In genomic region chr21:38438476-38438893, GRCh38 we compare ENCODE assay signal across 12 cellular contexts. TPM values are rescaled to one million over a fixed set of nuclear protein-coding genes. Genes with fewer than 3 reads are reported as not detected.
DNase-seq lines count a peak whose midpoint lies in the region; ATAC-seq and TF ChIP-seq lines count a peak whose summit lies in the region.
"Had no signal": no experiment of that assay in that cellular context is flagged by ENCODE, and none has a peak within 500 bp of the region (broad histone marks: within the 10 kb centered on the region; RNA-seq: fewer than 3 reads in every experiment).

No MANE protein-coding gene starts in this region.

- H3K27ac Mint-ChIP-seq in activated naive CD8-positive, alpha-beta T cell treated with anti-CD3 and anti-CD28 coated beads, Interleukin-2, amount 50 U/mL, for 24 hours, result no peak overlapping the region
- no peak overlapping the region for H3K27ac Mint-ChIP-seq in activated naive CD4-positive, alpha-beta T cell treated with anti-CD3 and anti-CD28 coated beads, Interleukin-2, amount 50 U/mL, for 72 hours
- H3K27ac Mint-ChIP-seq: activated naive CD4-positive, alpha-beta T cell treated with anti-CD3 and anti-CD28 coated beads, Interleukin-2, amount 50 U/mL, for 24 hours had no signal

- 79% methylated on average over 11 of the region's 11 CpGs for WGBS in hepatocyte (ENCODE audit: low lambda C conversion rate, missing lambda C conversion rate)
- WGBS in testis, 2 donors, result 60 to 74% methylated on average over 11 of the region's 11 CpGs

- no peaks in the 10 kb centered on the region for H3K36me3 Mint-ChIP-seq in activated naive CD8-positive, alpha-beta T cell treated with anti-CD3 and anti-CD28 coated beads, Interleukin-2, amount 50 U/mL, for 24 hours (ENCODE audit: low read depth)
- H3K36me3 Mint-ChIP-seq in activated naive CD4-positive, alpha-beta T cell treated with anti-CD3 and anti-CD28 coated beads, Interleukin-2, amount 50 U/mL, for 72 hours, result no peaks in the 10 kb centered on the region

- no peaks in the 10 kb centered on the region for H3K79me2 ChIP-seq in hepatocyte

- no peaks in the 10 kb centered on the region for H3K9me3 Mint-ChIP-seq in activated naive CD8-positive, alpha-beta T cell treated with anti-CD3 and anti-CD28 coated beads, Interleukin-2, amount 50 U/mL, for 24 hours
- H3K9me3 Mint-ChIP-seq in activated naive CD4-positive, alpha-beta T cell treated with anti-CD3 and anti-CD28 coated beads, Interleukin-2, amount 50 U/mL, for 72 hours, result no peaks in the 10 kb centered on the region
- H3K9me3 Mint-ChIP-seq: activated naive CD4-positive, alpha-beta T cell treated with anti-CD3 and anti-CD28 coated beads, Interleukin-2, amount 50 U/mL, for 24 hours had no signal

- H3K9me3 ChIP-seq in hepatocyte (ENCODE audit: low read depth) (no peaks in the 10 kb centered on the region), testis (no peaks in the 10 kb centered on the region)
- H3K9me3 ChIP-seq: mucosa of descending colon had no signal

- H3K4me3 ChIP-seq in hepatocyte (no peak overlapping the region), testis (no peak overlapping the region)
- H3K4me3 ChIP-seq: mucosa of descending colon had no signal

- H3K4me1 ChIP-seq in hepatocyte (ENCODE audit: insufficient read depth) (peaks cover 5% of the 10 kb centered on the region), testis (peaks cover 9% of the 10 kb centered on the region)

- no peak for TF ChIP-seq CTCF in hepatocyte (IDR thresholded peaks at IDR 0.05; ENCODE audit: poor library complexity)
- TF ChIP-seq CTCF in testis (IDR thresholded peaks at IDR 0.05), result no peak

- TF ChIP-seq POLR2A in testis (IDR thresholded peaks at IDR 0.05), result no peak

- DNase-seq in HS-5 (ENCODE audit: low read depth) (peak; percentile 42), astrocyte of the hippocampus (ENCODE audit: low read depth, low spot score) (peak; percentile 91), hepatocyte (ENCODE audit: low spot score) (peak; percentile 49), testis (peak; percentile 55)
- DNase-seq in activated naive CD8-positive, alpha-beta T cell treated with anti-CD3 and anti-CD28 coated beads, Interleukin-2, amount 50 U/mL, for 24 hours, result no peak
- DNase-seq in stimulated activated CD4-positive, alpha-beta T cell treated with anti-CD3 and anti-CD28 coated beads, Interleukin-4, amount 100 ng/mL, for 1 hour, result no peak
- no peak for DNase-seq in activated naive CD4-positive, alpha-beta T cell treated with anti-CD3 and anti-CD28 coated beads, Interleukin-2, amount 50 U/mL, for 72 hours (ENCODE audit: low spot score in 2 of 2)
- DNase-seq: GF-D8 had no signal

- H3K36me3 ChIP-seq in hepatocyte (replicated peaks; ENCODE audit: insufficient read depth, low read depth) (no peaks in the 10 kb centered on the region), testis (ENCODE audit: low read depth, missing control alignments) (no peaks in the 10 kb centered on the region)

- H3K9me2 ChIP-seq in hepatocyte (replicated peaks; ENCODE audit: insufficient read depth), result no peaks in the 10 kb centered on the region

- H3K27me3 Mint-ChIP-seq in activated naive CD8-positive, alpha-beta T cell treated with anti-CD3 and anti-CD28 coated beads, Interleukin-2, amount 50 U/mL, for 24 hours, result no peaks in the 10 kb centered on the region

- no peak overlapping the region for H3K4me2 ChIP-seq in hepatocyte

- H4K20me1 ChIP-seq in hepatocyte (ENCODE audit: insufficient read depth, poor library complexity, severe bottlenecking), result no peaks in the 10 kb centered on the region

- intact Hi-C loops in testis (cut with DNase I; ENCODE audit: low total_unique reads), result no loop called here

- H3K27ac ChIP-seq in hepatocyte (no peak overlapping the region), testis (no peak overlapping the region)

- no peak overlapping the region for H2AFZ ChIP-seq in hepatocyte

- no peaks in the 10 kb centered on the region for H3K27me3 ChIP-seq in hepatocyte
- no peaks in the 10 kb centered on the region for H3K27me3 ChIP-seq in testis

- peaks cover 2% of the 10 kb centered on the region for H3K4me1 Mint-ChIP-seq in activated naive CD8-positive, alpha-beta T cell treated with anti-CD3 and anti-CD28 coated beads, Interleukin-2, amount 50 U/mL, for 24 hours
- H3K4me1 Mint-ChIP-seq: activated naive CD4-positive, alpha-beta T cell treated with anti-CD3 and anti-CD28 coated beads, Interleukin-2, amount 50 U/mL, for 24 hours had no signal

- ATAC-seq in activated naive CD8-positive, alpha-beta T cell treated with anti-CD3 and anti-CD28 coated beads, Interleukin-2, amount 50 U/mL, for 24 hours, result no peak
- no peak for ATAC-seq in HG03460 (IDR thresholded peaks at IDR 0.05; ENCODE audit: unreplicated experiment)
- ATAC-seq in activated naive CD4-positive, alpha-beta T cell treated with anti-CD3 and anti-CD28 coated beads, Interleukin-2, amount 50 U/mL, for 72 hours, result no peak
- ATAC-seq: activated CD4-positive, CD25-positive, alpha-beta regulatory T cell treated with anti-CD3 and anti-CD28 coated beads, Interleukin-2, amount 50 U/mL, for 24 hours; mucosa of descending colon had no signal

- no peak overlapping the region for H3K4me3 Mint-ChIP-seq in activated naive CD8-positive, alpha-beta T cell treated with anti-CD3 and anti-CD28 coated beads, Interleukin-2, amount 50 U/mL, for 24 hours
- H3K4me3 Mint-ChIP-seq: activated naive CD4-positive, alpha-beta T cell treated with anti-CD3 and anti-CD28 coated beads, Interleukin-2, amount 50 U/mL, for 24 hours had no signal

RNA-seq across cellular contexts. Expression of gene ERG, which starts 59.8 kb away (rescaled TPM):
- total RNA-seq in hepatocyte, result 4.7 and 5.1 TPM in 2 replicates
- polyA plus RNA-seq in hepatocyte, result 1.9 and 2.5 TPM in 2 replicates
- 1 to 10 TPM; 5.0 to 8.0 TPM for total RNA-seq in testis
- polyA plus RNA-seq in testis (ENCODE audit: insufficient read depth, low read depth, low replicate concordance), result 3.7 TPM
- total RNA-seq in activated naive CD4-positive, alpha-beta T cell treated with anti-CD3 and anti-CD28 coated beads, Interleukin-2, amount 50 U/mL, for 72 hours, result not detected

Comparison
In these comparisons a context has a peak if more than half of its experiments do, and no peak if none do; other contexts are left out.
1. DNase-seq: peak in HS-5 (single experiment), astrocyte of the hippocampus (single experiment), hepatocyte (single experiment) and testis (single experiment); none in activated naive CD8-positive, alpha-beta T cell treated with anti-CD3 and anti-CD28 coated beads, Interleukin-2, amount 50 U/mL, for 24 hours (single experiment), stimulated activated CD4-positive, alpha-beta T cell treated with anti-CD3 and anti-CD28 coated beads, Interleukin-4, amount 100 ng/mL, for 1 hour (single experiment) and activated naive CD4-positive, alpha-beta T cell treated with anti-CD3 and anti-CD28 coated beads, Interleukin-2, amount 50 U/mL, for 72 hours (0 of 2).